In genomic region chrX:119503484-119503861, GRCh38 we compare ENCODE assay signal across 9 cellular contexts. TPM values are rescaled to one million over a fixed set of nuclear protein-coding genes. Genes with fewer than 3 reads are reported as not detected.
DNase-seq lines count a peak whose midpoint lies in the region; ATAC-seq, FAIRE-seq and TF ChIP-seq lines count a peak whose summit lies in the region.
"Had no signal": no experiment of that assay in that cellular context is flagged by ENCODE, and none has a peak within 500 bp of the region (broad histone marks: within the 10 kb centered on the region; RNA-seq: fewer than 3 reads in every experiment).

No MANE protein-coding gene starts in this region.

- H3K9ac ChIP-seq in kidney (ENCODE audit: low read length in 2 of 2), result no peak overlapping the region

- TF ChIP-seq CTCF in kidney (IDR thresholded peaks at IDR 0.05; ENCODE audit: borderline replicate concordance, extremely low read depth, insufficient read depth), result no peak

- no peak overlapping the region for H3K4me3 ChIP-seq in kidney (ENCODE audit: low read length in 2 of 2)
- H3K4me3 ChIP-seq: K562 had no signal

- no peaks in the 10 kb centered on the region for H3K36me3 ChIP-seq in kidney (ENCODE audit: control insufficient read depth in 1 of 2, insufficient read depth in 2 of 2, low read length in 2 of 2)

- FAIRE-seq in kidney (lab: Jason Lieb, UNC), result no peak
- FAIRE-seq: K562 had no signal

- peak overlapping the region in 1 of 2 donors; percentile 65 for H3K27ac ChIP-seq in kidney (ENCODE audit: low read depth in 2 of 2, low read length in 2 of 2)

- peaks cover 5 to 6% of the 10 kb centered on the region in 2 donors for H3K4me1 ChIP-seq in kidney (ENCODE audit: control insufficient read depth in 1 of 2, insufficient read depth in 1 of 2, low read depth in 1 of 2, low read length in 2 of 2)

- ATAC-seq in HG03135 (IDR thresholded peaks at IDR 0.05; ENCODE audit: unreplicated experiment), result no peak
- ATAC-seq: K562 had no signal

- DNase-seq in HK-2 (ENCODE audit: unreplicated experiment) (peak; percentile 40), amniotic stem cell (lab: John Stamatoyannopoulos, UW) (peak; percentile 31), kidney (peak; percentile 80), stromal cell of bone marrow (ENCODE audit: low read depth) (peak; percentile 85), NK-92 (lab: John Stamatoyannopoulos, UW; ENCODE audit: unreplicated experiment) (no peak), T-helper 1 cell (no peak)
- DNase-seq in NK-92 treated with Interleukin-12 subunit alpha and Interleukin-12 subunit beta, amount 100 ng/mL, for 24 hours (lab: John Stamatoyannopoulos, UW), result no peak

- H3K9me3 ChIP-seq in kidney (ENCODE audit: control insufficient read depth in 1 of 2, low read length in 2 of 2), result no peaks in the 10 kb centered on the region

- intact Hi-C loops in kidney (cut with DNase I), result no loop called here

RNA-seq across cellular contexts. Expression of gene SLC25A5, which starts 35.2 kb away (rescaled TPM):
- 224 TPM for total RNA-seq in kidney
- polyA plus RNA-seq in kidney (ENCODE audit: insufficient read depth, low read depth, low replicate concordance), result 850 TPM

Comparison
In these comparisons a context has a peak if more than half of its experiments do, and no peak if none do; other contexts are left out.
1. DNase-seq: peak in HK-2 (single experiment), amniotic stem cell (single experiment), kidney (single experiment) and stromal cell of bone marrow (single experiment); none in NK-92 (single experiment), NK-92 treated with Interleukin-12 subunit alpha and Interleukin-12 subunit beta, amount 100 ng/mL, for 24 hours (single experiment) and T-helper 1 cell (0 of 5).